Comparison of ENCODE assay signal across 33 cellular contexts in genomic region chr2:206241767-206242166, GRCh38. TPM values are rescaled to one million over a fixed set of nuclear protein-coding genes. Genes with fewer than 3 reads are reported as not detected.
DNase-seq lines count a peak whose midpoint lies in the region; ATAC-seq and TF ChIP-seq lines count a peak whose summit lies in the region.
"Had no signal": no experiment of that assay in that cellular context is flagged by ENCODE, and none has a peak within 500 bp of the region (broad histone marks: within the 10 kb centered on the region; RNA-seq: fewer than 3 reads in every experiment).

No MANE protein-coding gene starts in this region.

- H3K36me3 Mint-ChIP-seq in CD8-positive, alpha-beta T cell = no peaks in the 10 kb centered on the region
- no peaks in the 10 kb centered on the region for H3K36me3 Mint-ChIP-seq in effector memory CD8-positive, alpha-beta T cell (ENCODE audit: insufficient read depth)
- no peaks in the 10 kb centered on the region for H3K36me3 Mint-ChIP-seq in T-cell
- H3K36me3 Mint-ChIP-seq: activated CD8-positive, alpha-beta memory T cell treated with anti-CD3 and anti-CD28 coated beads, Interleukin-2, amount 10 ng/mL, durations not matched to agents 7 days and 5 days; stimulated activated naive B cell treated with anti-CD40 and anti-IgM and Interleukin-4, amounts not matched to agents 10 μg/mL and 1 μg/mL and 100 μg/mL, for 72 hours had no signal

- no peak overlapping the region for H3K4me3 Mint-ChIP-seq in CD8-positive, alpha-beta T cell
- H3K4me3 Mint-ChIP-seq in effector memory CD8-positive, alpha-beta T cell = no peak overlapping the region
- H3K4me3 Mint-ChIP-seq in T-cell = no peak overlapping the region
- H3K4me3 Mint-ChIP-seq: activated B cell treated with CpG ODN at 0.5 μM for 24 hours; activated CD8-positive, alpha-beta memory T cell treated with anti-CD3 and anti-CD28 coated beads, Interleukin-2, amount 10 ng/mL, durations not matched to agents 7 days and 5 days; activated naive CD8-positive, alpha-beta T cell treated with anti-CD3 and anti-CD28 coated beads, Interleukin-2, amount 50 U/mL, for 24 hours; central memory CD8-positive, alpha-beta T cell; H9; stimulated activated naive B cell treated with anti-CD40 and anti-IgM and Interleukin-4, amounts not matched to agents 10 μg/mL and 1 μg/mL and 100 μg/mL, for 72 hours had no signal

- H3K27me3 Mint-ChIP-seq in CD8-positive, alpha-beta T cell (ENCODE audit: low read depth) = peaks cover 14% of the 10 kb centered on the region
- peaks cover 14 to 20% of the 10 kb centered on the region in 2 donors for H3K27me3 Mint-ChIP-seq in effector memory CD8-positive, alpha-beta T cell
- peaks cover 7 to 16% of the 10 kb centered on the region in 2 donors for H3K27me3 Mint-ChIP-seq in T-cell
- H3K27me3 Mint-ChIP-seq: progenitor cell of endocrine pancreas had no signal

- peak; percentile 44 for DNase-seq in A172 (ENCODE audit: low spot score)
- peak; percentile 60 for DNase-seq in DMS 273 treated with DMSO at 0.1 percent for 48 hours (lab: John Stamatoyannopoulos, UW)
- peak; percentile 13 for DNase-seq in NCI-H1694 treated with DMSO at 0.1 percent for 48 hours (lab: John Stamatoyannopoulos, UW)
- DNase-seq in fibroblast of mammary gland (ENCODE audit: low read depth) = peak; percentile 83
- no peak for DNase-seq in CD8-positive, alpha-beta T cell
- DNase-seq in effector memory CD8-positive, alpha-beta T cell = no peak
- no peak for DNase-seq in iPS-NIHi11 (ENCODE audit: low spot score)
- DNase-seq in T-cell = no peak
- DNase-seq: ACHN; activated B cell treated with CpG ODN at 0.5 μM for 24 hours; activated CD8-positive, alpha-beta memory T cell treated with anti-CD3 and anti-CD28 coated beads, Interleukin-2, amount 10 ng/mL, durations not matched to agents 7 days and 5 days; activated naive CD8-positive, alpha-beta T cell treated with anti-CD3 and anti-CD28 coated beads, Interleukin-2, amount 50 U/mL, for 24 hours; activated T-cell treated with anti-CD3 and anti-CD28 coated beads, Interleukin-2, amount 50 U/mL, for 48 hours; C1 segment of cervical spinal cord; Caco-2; dermis blood vessel endothelial cell; EL; esophagus squamous epithelium; glutamatergic neuron; H9; MG63; NCI-H2081; NCI-H510A treated with DMSO at 0.1 percent for 48 hours; SHP77 treated with DMSO at 0.1 percent for 48 hours; stimulated activated CD4-positive, alpha-beta T cell treated with anti-CD3 and anti-CD28 coated beads, Interleukin-4, amount 100 ng/mL, for 4 hours; stimulated activated naive B cell treated with anti-CD40 and anti-IgM and Interleukin-4, amounts not matched to agents 10 μg/mL and 1 μg/mL and 100 μg/mL, for 72 hours; T-helper 1 cell; upper lobe of right lung had no signal

- H3K27ac Mint-ChIP-seq in CD8-positive, alpha-beta T cell = no peak overlapping the region
- H3K27ac Mint-ChIP-seq in effector memory CD8-positive, alpha-beta T cell = no peak overlapping the region
- no peak overlapping the region for H3K27ac Mint-ChIP-seq in T-cell
- H3K27ac Mint-ChIP-seq: activated B cell treated with CpG ODN at 0.5 μM for 24 hours; activated CD8-positive, alpha-beta memory T cell treated with anti-CD3 and anti-CD28 coated beads, Interleukin-2, amount 10 ng/mL, durations not matched to agents 7 days and 5 days; activated naive CD8-positive, alpha-beta T cell treated with anti-CD3 and anti-CD28 coated beads, Interleukin-2, amount 50 U/mL, for 24 hours; H9; progenitor cell of endocrine pancreas; stimulated activated naive B cell treated with anti-CD40 and anti-IgM and Interleukin-4, amounts not matched to agents 10 μg/mL and 1 μg/mL and 100 μg/mL, for 72 hours had no signal

- no peaks in the 10 kb centered on the region for H3K9me3 Mint-ChIP-seq in CD8-positive, alpha-beta T cell
- no peaks in the 10 kb centered on the region for H3K9me3 Mint-ChIP-seq in effector memory CD8-positive, alpha-beta T cell
- H3K9me3 Mint-ChIP-seq in T-cell = no peaks in the 10 kb centered on the region
- H3K9me3 Mint-ChIP-seq: activated B cell treated with CpG ODN at 0.5 μM for 24 hours; activated naive CD8-positive, alpha-beta T cell treated with anti-CD3 and anti-CD28 coated beads, Interleukin-2, amount 50 U/mL, for 24 hours; central memory CD8-positive, alpha-beta T cell; stimulated activated naive B cell treated with anti-CD40 and anti-IgM and Interleukin-4, amounts not matched to agents 10 μg/mL and 1 μg/mL and 100 μg/mL, for 72 hours had no signal

- no peaks in the 10 kb centered on the region for H3K36me3 ChIP-seq in CD8-positive, alpha-beta T cell (ENCODE audit: insufficient read depth, low read length)
- H3K36me3 ChIP-seq: esophagus squamous epithelium, MG63, upper lobe of right lung had no signal

- CTCF ChIA-PET in CD8-positive, alpha-beta T cell (lab: Charles Lee) = no interaction called here
- CTCF ChIA-PET in T-cell (lab: Charles Lee) = interaction anchor here in 1 of 2 donors (1.2 kb wide), 1 partner anchor 38 kb away, joined by 3 read pairs; no protein-coding TSS in a partner anchor

- intact Hi-C loops in CD8-positive, alpha-beta T cell (cut with DNase I, micrococcal nuclease) = no loop called here

- H3K9me3 ChIP-seq in CD8-positive, alpha-beta T cell (ENCODE audit: low read length) = no peaks in the 10 kb centered on the region
- H3K9me3 ChIP-seq: Caco-2, esophagus squamous epithelium, MG63, upper lobe of right lung had no signal

- no peaks in the 10 kb centered on the region for H3K4me1 ChIP-seq in CD8-positive, alpha-beta T cell (ENCODE audit: insufficient read depth, low read length)
- H3K4me1 ChIP-seq: Caco-2, esophagus squamous epithelium, upper lobe of right lung had no signal

- ATAC-seq in CD8-positive, alpha-beta T cell = no peak
- no peak for ATAC-seq in effector memory CD8-positive, alpha-beta T cell (replicated peaks)
- ATAC-seq in T-cell (replicated peaks in 1 of 4) = no peak
- ATAC-seq: activated CD8-positive, alpha-beta memory T cell treated with anti-CD3 and anti-CD28 coated beads, Interleukin-2, amount 10 ng/mL, durations not matched to agents 7 days and 5 days; activated naive CD8-positive, alpha-beta T cell treated with anti-CD3 and anti-CD28 coated beads, Interleukin-2, amount 50 U/mL, for 24 hours; Panc1; sciatic nerve; stimulated activated naive B cell treated with anti-CD40 and anti-IgM and Interleukin-4, amounts not matched to agents 10 μg/mL and 1 μg/mL and 100 μg/mL, for 72 hours; upper lobe of right lung had no signal

- no peak for TF ChIP-seq CTCF in fibroblast of mammary gland (conservative IDR thresholded peaks at IDR 0.05; ENCODE audit: control insufficient read depth, insufficient read depth, low read depth, low read length)
- no peak for TF ChIP-seq CTCF in CD8-positive, alpha-beta T cell (IDR thresholded peaks at IDR 0.05)

- no peaks in the 10 kb centered on the region for H3K27me3 ChIP-seq in CD8-positive, alpha-beta T cell (ENCODE audit: insufficient read depth, low read length)
- H3K27me3 ChIP-seq: MG63, upper lobe of right lung had no signal

- POLR2A ChIA-PET in CD8-positive, alpha-beta T cell (lab: Charles Lee) = no interaction called here
- POLR2A ChIA-PET in T-cell (lab: Charles Lee) = interaction anchor here in 1 of 2 donors (0.7 kb wide), 1 partner anchor 139 kb away, joined by 6 read pairs; no protein-coding TSS in a partner anchor

- H3K4me3 ChIP-seq in fibroblast of mammary gland (ENCODE audit: control insufficient read depth, low read depth, low read length) = no peak overlapping the region
- no peak overlapping the region for H3K4me3 ChIP-seq in CD8-positive, alpha-beta T cell (ENCODE audit: low read depth, low read length)
- H3K4me3 ChIP-seq: esophagus squamous epithelium, lung, MG63, upper lobe of right lung had no signal

- H3K27ac ChIP-seq in CD8-positive, alpha-beta T cell (ENCODE audit: low read depth, low read length) = no peak overlapping the region
- H3K27ac ChIP-seq: esophagus squamous epithelium, upper lobe of right lung had no signal

- peaks cover 2% of the 10 kb centered on the region for H3K4me1 Mint-ChIP-seq in CD8-positive, alpha-beta T cell (ENCODE audit: low read depth)
- no peaks in the 10 kb centered on the region for H3K4me1 Mint-ChIP-seq in effector memory CD8-positive, alpha-beta T cell (ENCODE audit: low read depth in 2 of 2)
- peaks cover 0 to 2% (median 0%) of the 10 kb centered on the region in 3 donors for H3K4me1 Mint-ChIP-seq in T-cell
- H3K4me1 Mint-ChIP-seq: central memory CD8-positive, alpha-beta T cell had no signal

RNA-seq across cellular contexts. Expression of gene ZDBF2, which starts 32.7 kb away (rescaled TPM):
- 19.8 and 26.2 TPM in 2 replicates for total RNA-seq in A172 (2014; rRNA removed; shearing (Covaris generic))
- total RNA-seq in CD8-positive, alpha-beta T cell = 10 to 100 TPM; 39.2 to 42.3 TPM
- 10 to 100 TPM; 13.5 to 21.3 (median 14.8) TPM for total RNA-seq in T-cell

Comparison
In these comparisons a context has a peak if more than half of its experiments do, and no peak if none do; other contexts are left out.
1. DNase-seq: peak in A172 (single experiment), DMS 273 treated with DMSO at 0.1 percent for 48 hours (single experiment), NCI-H1694 treated with DMSO at 0.1 percent for 48 hours (single experiment) and fibroblast of mammary gland (single experiment); none in CD8-positive, alpha-beta T cell (0 of 7), effector memory CD8-positive, alpha-beta T cell (0 of 3), iPS-NIHi11 (single experiment) and T-cell (0 of 34).